In the genomic region with DNA sequence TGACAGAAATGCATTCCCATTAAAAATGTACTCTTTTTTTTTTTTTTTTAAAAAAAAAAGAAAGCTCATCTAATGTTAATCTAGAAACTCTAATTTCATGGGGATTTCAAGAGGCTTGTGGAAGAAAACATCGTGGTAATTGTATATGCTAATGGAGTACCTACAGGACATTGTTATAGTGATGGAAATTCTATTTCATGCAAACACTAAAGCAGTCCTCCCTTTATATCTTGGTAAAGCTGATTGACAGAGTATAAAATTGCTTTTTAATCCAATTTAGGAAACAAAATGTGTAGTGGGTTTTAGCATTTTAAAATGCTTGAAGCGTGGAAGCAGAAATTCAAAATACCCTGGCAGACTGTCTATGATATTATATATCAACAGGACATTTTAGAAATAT, we compare ENCODE assay signal across 20 cellular contexts.
"Had no signal": no experiment of that assay in that cellular context is flagged by ENCODE, and none has a peak within 500 bp of the region (broad histone marks: within the 10 kb centered on the region; RNA-seq: fewer than 3 reads in every experiment).

No MANE protein-coding gene starts in this region.

- ATAC-seq: K562, SK-N-SH treated with all-trans-retinoic acid at 6 μM for 48 hours had no signal

- H3K4me1 Mint-ChIP-seq: IgD-negative memory B cell had no signal

- H3K27ac Mint-ChIP-seq: IgD-negative memory B cell had no signal

- H3K27ac ChIP-seq: HL-60, KMS-11 had no signal

- H3K9me3 Mint-ChIP-seq: IgD-negative memory B cell had no signal

- H3K27me3 Mint-ChIP-seq: IgD-negative memory B cell had no signal

- DNase-seq: Kasumi-1, MM.1S, NCI-H1092 treated with DMSO at 0.1 percent for 48 hours, NCI-H1436, NCI-H1694, NCI-H187 treated with DMSO at 0.1 percent for 48 hours, NCI-H2029 treated with DMSO at 0.1 percent for 48 hours, NCI-H2171, NCI-H226, NCI-H446, NCI-H510A, NCI-H69, NCI-H774, RPMI8226, SHP77 had no signal

- H3K4me3 ChIP-seq: K562 had no signal

- H3K4me3 Mint-ChIP-seq: IgD-negative memory B cell had no signal
